In the genomic region with DNA sequence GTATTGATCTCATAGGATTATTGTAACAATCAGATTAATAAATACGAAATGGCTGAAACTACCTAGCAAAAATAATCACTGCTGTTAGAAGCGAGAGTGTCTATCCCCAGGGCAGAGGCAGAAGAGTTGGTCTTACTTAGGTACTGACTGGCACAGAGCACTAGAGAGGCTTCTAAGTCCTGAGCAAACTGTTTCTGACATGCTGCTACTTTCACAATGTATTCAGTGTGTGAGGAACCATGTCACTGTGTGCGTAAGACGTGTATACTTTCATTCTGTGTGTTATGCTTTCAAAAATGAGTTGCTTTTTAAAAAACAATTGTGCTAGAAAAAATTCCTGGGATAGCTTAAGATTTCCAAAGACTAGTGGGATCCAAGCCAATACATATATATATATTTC, we compare ENCODE assay signal across 21 cellular contexts. TPM values are rescaled to one million over a fixed set of nuclear protein-coding genes. Genes with fewer than 3 reads are reported as not detected.
DNase-seq lines count a peak whose midpoint lies in the region; ATAC-seq lines count a peak whose summit lies in the region.
"Had no signal": no experiment of that assay in that cellular context is flagged by ENCODE, and none has a peak within 500 bp of the region (broad histone marks: within the 10 kb centered on the region; RNA-seq: fewer than 3 reads in every experiment).

No MANE protein-coding gene starts in this region.

- no peak overlapping the region for H3K4me3 Mint-ChIP-seq in activated CD4-positive, alpha-beta T cell treated with anti-CD3 and anti-CD28 coated beads, Interleukin-2, amount 10 ng/mL, durations not matched to agents 24 days and 14 days
- H3K4me3 Mint-ChIP-seq: B cell; CD4-positive, alpha-beta T cell; CD8-positive, alpha-beta T cell had no signal

- H3K27me3 Mint-ChIP-seq in activated CD4-positive, alpha-beta T cell treated with anti-CD3 and anti-CD28 coated beads, Interleukin-2, amount 10 ng/mL, durations not matched to agents 24 days and 14 days, result peaks cover 56% of the 10 kb centered on the region

- intact Hi-C loops in activated CD4-positive, alpha-beta T cell treated with anti-CD3 and anti-CD28 coated beads, Interleukin-2, amount 10 ng/mL, durations not matched to agents 24 days and 14 days (cut with micrococcal nuclease), result no loop called here

- peak; percentile 73 for ATAC-seq in GM18868 (IDR thresholded peaks at IDR 0.05; ENCODE audit: unreplicated experiment)
- ATAC-seq in GM19397 (IDR thresholded peaks at IDR 0.05; ENCODE audit: unreplicated experiment), result no peak
- ATAC-seq in HG02870 (IDR thresholded peaks at IDR 0.05; ENCODE audit: unreplicated experiment), result no peak
- ATAC-seq: A549; CD8-positive, alpha-beta T cell had no signal

- H3K4me1 Mint-ChIP-seq in activated CD4-positive, alpha-beta T cell treated with anti-CD3 and anti-CD28 coated beads, Interleukin-2, amount 10 ng/mL, durations not matched to agents 24 days and 14 days, result peaks cover 5% of the 10 kb centered on the region

- peak; percentile 14 for DNase-seq in activated CD4-positive, alpha-beta T cell treated with anti-CD3 and anti-CD28 coated beads, Interleukin-2, amount 10 ng/mL, durations not matched to agents 24 days and 14 days
- no peak for DNase-seq in activated CD4-positive, alpha-beta T cell treated with anti-CD3 and anti-CD28 coated beads for 4 hours
- DNase-seq: AML-193; Caco-2; Calu3; CD4-positive, alpha-beta T cell; CD8-positive, alpha-beta T cell; DMS153; DMS53; DMS79; DND-41; EL; GDM1 had no signal

- no peak overlapping the region for H3K27ac Mint-ChIP-seq in activated CD4-positive, alpha-beta T cell treated with anti-CD3 and anti-CD28 coated beads, Interleukin-2, amount 10 ng/mL, durations not matched to agents 24 days and 14 days
- H3K27ac Mint-ChIP-seq: B cell; CD4-positive, alpha-beta T cell; CD8-positive, alpha-beta T cell had no signal

- peaks cover 10% of the 10 kb centered on the region for H3K9me3 Mint-ChIP-seq in activated CD4-positive, alpha-beta T cell treated with anti-CD3 and anti-CD28 coated beads, Interleukin-2, amount 10 ng/mL, durations not matched to agents 24 days and 14 days
- H3K9me3 Mint-ChIP-seq: CD8-positive, alpha-beta T cell had no signal

- no peaks in the 10 kb centered on the region for H3K36me3 Mint-ChIP-seq in activated CD4-positive, alpha-beta T cell treated with anti-CD3 and anti-CD28 coated beads, Interleukin-2, amount 10 ng/mL, durations not matched to agents 24 days and 14 days (ENCODE audit: low read depth)
- H3K36me3 Mint-ChIP-seq: CD8-positive, alpha-beta T cell had no signal

RNA-seq across cellular contexts. Expression of gene KLHL9, which starts 5.5 kb away (rescaled TPM):
- total RNA-seq in activated CD4-positive, alpha-beta T cell treated with anti-CD3 and anti-CD28 coated beads, Interleukin-2, amount 10 ng/mL, durations not matched to agents 24 days and 14 days, result 14.8 and 15.0 TPM in 2 replicates
- total RNA-seq: Daoy had no signal

RNA-seq across cellular contexts. Expression of gene IFNA6, which starts 10.0 kb away (rescaled TPM):
- not detected in 2 replicates for total RNA-seq in activated CD4-positive, alpha-beta T cell treated with anti-CD3 and anti-CD28 coated beads, Interleukin-2, amount 10 ng/mL, durations not matched to agents 24 days and 14 days
- total RNA-seq: A172; B cell; Caco-2; Calu3; CD4-positive, alpha-beta T cell; CD8-positive, alpha-beta T cell; Daoy; G401 had no signal

RNA-seq across cellular contexts. Expression of gene IFNA13, which starts 27.1 kb away (rescaled TPM):
- total RNA-seq in activated CD4-positive, alpha-beta T cell treated with anti-CD3 and anti-CD28 coated beads, Interleukin-2, amount 10 ng/mL, durations not matched to agents 24 days and 14 days, result not detected in 2 replicates
- total RNA-seq: A172; B cell; Caco-2; Calu3; CD4-positive, alpha-beta T cell; CD8-positive, alpha-beta T cell; Daoy; G401 had no signal

RNA-seq across cellular contexts. Expression of gene IFNA5, which starts 35.6 kb away (rescaled TPM):
- total RNA-seq in activated CD4-positive, alpha-beta T cell treated with anti-CD3 and anti-CD28 coated beads, Interleukin-2, amount 10 ng/mL, durations not matched to agents 24 days and 14 days, result not detected in 2 replicates
- total RNA-seq: A172; B cell; Caco-2; Calu3; CD4-positive, alpha-beta T cell; CD8-positive, alpha-beta T cell; Daoy; G401 had no signal

RNA-seq across cellular contexts. Expression of gene IFNA2, which starts 44.5 kb away (rescaled TPM):
- not detected in 2 replicates for total RNA-seq in activated CD4-positive, alpha-beta T cell treated with anti-CD3 and anti-CD28 coated beads, Interleukin-2, amount 10 ng/mL, durations not matched to agents 24 days and 14 days
- total RNA-seq: A172; B cell; Caco-2; Calu3; CD4-positive, alpha-beta T cell; CD8-positive, alpha-beta T cell; Daoy; G401 had no signal
